Comparison of ENCODE assay signal across 16 cellular contexts in genomic region chr17:58270476-58271290, GRCh38. TPM values are rescaled to one million over a fixed set of nuclear protein-coding genes. Genes with fewer than 3 reads are reported as not detected.
DNase-seq lines count a peak whose midpoint lies in the region; ATAC-seq and TF ChIP-seq lines count a peak whose summit lies in the region.
"Had no signal": no experiment of that assay in that cellular context is flagged by ENCODE, and none has a peak within 500 bp of the region (broad histone marks: within the 10 kb centered on the region; RNA-seq: fewer than 3 reads in every experiment).

No MANE protein-coding gene starts in this region.

- peaks cover 10% of the 10 kb centered on the region for H3K27me3 Mint-ChIP-seq in Caco-2 (ENCODE audit: insufficient read depth, unreplicated experiment)

- H3K36me3 ChIP-seq in Caco-2 (ENCODE audit: control insufficient read depth, insufficient read depth, low read length), result no peaks in the 10 kb centered on the region
- H3K36me3 ChIP-seq in kidney epithelial cell (ENCODE audit: control insufficient read depth, insufficient read depth, low read length), result no peaks in the 10 kb centered on the region
- H3K36me3 ChIP-seq: thyroid gland had no signal

- in situ Hi-C loops in KBM-7 (cut with MboI; ENCODE audit: low pct_unique_long_range_greater_than_20kb, low sequenced_read_pairs), result no loop called here

- H3K27me3 ChIP-seq in Caco-2 (replicated peaks; ENCODE audit: control insufficient read depth, insufficient read depth, low read length), result no peaks in the 10 kb centered on the region
- H3K27me3 ChIP-seq in kidney epithelial cell (ENCODE audit: control insufficient read depth, insufficient read depth, low read length), result peaks cover 5% of the 10 kb centered on the region
- peaks cover 0 to 27% (median 4%) of the 10 kb centered on the region in 45 donors for H3K27me3 ChIP-seq in dorsolateral prefrontal cortex
- H3K27me3 ChIP-seq: thyroid gland had no signal

- H3K4me3 Mint-ChIP-seq in Caco-2 (ENCODE audit: unreplicated experiment), result no peak overlapping the region
- H3K4me3 Mint-ChIP-seq: activated naive CD8-positive, alpha-beta T cell treated with anti-CD3 and anti-CD28 coated beads, Interleukin-2, amount 10 ng/mL, durations not matched to agents 7 days and 5 days; naive B cell had no signal

- no peak overlapping the region for H3K27ac ChIP-seq in VCaP
- no peak overlapping the region for H3K27ac ChIP-seq in dorsolateral prefrontal cortex
- H3K27ac ChIP-seq: coronary artery, thyroid gland had no signal

- no peaks in the 10 kb centered on the region for H3K36me3 Mint-ChIP-seq in Caco-2 (ENCODE audit: insufficient read depth, unreplicated experiment)
- H3K36me3 Mint-ChIP-seq: activated naive CD8-positive, alpha-beta T cell treated with anti-CD3 and anti-CD28 coated beads, Interleukin-2, amount 10 ng/mL, durations not matched to agents 7 days and 5 days had no signal

- ATAC-seq in HG03378 (IDR thresholded peaks at IDR 0.05; ENCODE audit: unreplicated experiment), result no peak

- intact Hi-C loops in Caco-2 (cut with micrococcal nuclease; ENCODE audit: unreplicated experiment) (no loop called here), dorsolateral prefrontal cortex (cut with DNase I) (no loop called here)

- no peaks in the 10 kb centered on the region for H3K4me1 Mint-ChIP-seq in Caco-2 (ENCODE audit: low read depth, unreplicated experiment)
- H3K4me1 Mint-ChIP-seq: activated naive CD8-positive, alpha-beta T cell treated with anti-CD3 and anti-CD28 coated beads, Interleukin-2, amount 10 ng/mL, durations not matched to agents 7 days and 5 days; naive B cell had no signal

- no peaks in the 10 kb centered on the region for H3K9me3 ChIP-seq in Caco-2
- H3K9me3 ChIP-seq: thyroid gland had no signal

- no peaks in the 10 kb centered on the region for H3K4me1 ChIP-seq in Caco-2
- H3K4me1 ChIP-seq: thyroid gland had no signal

- POLR2A ChIA-PET in Caco-2 (lab: Charles Lee), result no interaction called here

- H3K4me3 ChIP-seq in Caco-2 (ENCODE audit: low read depth, low read length) (no peak overlapping the region), GM12875 (ENCODE audit: low read depth, low read length) (no peak overlapping the region), kidney epithelial cell (ENCODE audit: low read depth, low read length) (no peak overlapping the region), dorsolateral prefrontal cortex (no peak overlapping the region)
- H3K4me3 ChIP-seq: coronary artery, thyroid gland had no signal

- BruUV-seq in Caco-2 (replicated peaks; lab: Mats Ljungman, UMichigan), result no TSS peak

- CTCF ChIA-PET in Caco-2 (lab: Charles Lee), result interaction anchor here (0.6 kb wide), 1 partner anchor 66 kb away, joined by 3 read pairs; no protein-coding TSS in a partner anchor

- TF ChIP-seq CTCF in Caco-2 (IDR thresholded peaks at IDR 0.05; ENCODE audit: insufficient read depth in 1 of 2, low read depth in 1 of 2, low read length in 1 of 2, severe bottlenecking in 1 of 2, unreplicated experiment in 1 of 2), result peak; percentile 20 to 40
- peak; percentile 50; the same call in 1 of the 2 replicates for TF ChIP-seq CTCF in GM12875 (IDR thresholded peaks at IDR 0.05; ENCODE audit: borderline replicate concordance, insufficient read depth, low read depth, low read length)
- peak; percentile 15; the same call in 1 of the 2 replicates for TF ChIP-seq CTCF in VCaP (conservative IDR thresholded peaks at IDR 0.05)
- peak; percentile 10 for TF ChIP-seq CTCF in kidney epithelial cell (IDR thresholded peaks at IDR 0.05; ENCODE audit: insufficient read depth, low read length, poor library complexity, severe bottlenecking)
- TF ChIP-seq CTCF in dorsolateral prefrontal cortex (IDR thresholded peaks at IDR 0.05 in 54 of 56, conservative IDR thresholded peaks at IDR 0.05 in 2 of 56; ENCODE audit: low read depth in 1 of 56, partially characterized antibody in 56 of 56), result peak in 1 of 56 donors; percentile 18

- H3K27ac Mint-ChIP-seq in Caco-2 (ENCODE audit: unreplicated experiment), result no peak overlapping the region
- H3K27ac Mint-ChIP-seq: activated naive CD8-positive, alpha-beta T cell treated with anti-CD3 and anti-CD28 coated beads, Interleukin-2, amount 10 ng/mL, durations not matched to agents 7 days and 5 days; naive B cell had no signal

- peak in 1 of 2 experiments; percentile 53 for DNase-seq in Caco-2
- no peak for DNase-seq in kidney epithelial cell (ENCODE audit: low read depth)
- DNase-seq in KBM-7, result no peak
- no peak for DNase-seq in NCI-H446 (lab: John Stamatoyannopoulos, UW)
- DNase-seq in dorsolateral prefrontal cortex, result no peak
- DNase-seq: activated naive CD8-positive, alpha-beta T cell treated with anti-CD3 and anti-CD28 coated beads, Interleukin-2, amount 10 ng/mL, durations not matched to agents 7 days and 5 days; HCEC 1CT; naive B cell; NCI-H146; small intestine; thyroid gland had no signal

- no peaks in the 10 kb centered on the region for H3K9me3 Mint-ChIP-seq in Caco-2 (ENCODE audit: unreplicated experiment)
- H3K9me3 Mint-ChIP-seq: activated naive CD8-positive, alpha-beta T cell treated with anti-CD3 and anti-CD28 coated beads, Interleukin-2, amount 10 ng/mL, durations not matched to agents 7 days and 5 days had no signal

RNA-seq across cellular contexts. Expression of gene MPO, which starts 10.1 kb away (rescaled TPM):
- total RNA-seq in Caco-2 (2022) (0.23 TPM in 1 of 2 replicates, not detected in the other), kidney epithelial cell (0.08 and 0.48 TPM in 2 replicates), dorsolateral prefrontal cortex (1 to 10 TPM in 85 of 120 experiments, under 1 TPM in 35; 0.24 to 8.7 (median 1.6) TPM)
- total RNA-seq: activated naive CD8-positive, alpha-beta T cell treated with anti-CD3 and anti-CD28 coated beads, Interleukin-2, amount 10 ng/mL, durations not matched to agents 7 days and 5 days had no signal

RNA-seq across cellular contexts. Expression of gene LPO, which starts 32.3 kb away (rescaled TPM):
- total RNA-seq in Caco-2 (2022) (0.23 and 0.54 TPM in 2 replicates), kidney epithelial cell (0.17 and 0.48 TPM in 2 replicates), dorsolateral prefrontal cortex (1 to 10 TPM in 8 of 120 experiments, under 1 TPM in 65, not detected in 47; 0.14 to 2.1 (median 0.46) TPM)
- total RNA-seq: activated naive CD8-positive, alpha-beta T cell treated with anti-CD3 and anti-CD28 coated beads, Interleukin-2, amount 10 ng/mL, durations not matched to agents 7 days and 5 days; T-helper 1 cell treated with Interleukin-12 subunit alpha and Interleukin-12 subunit beta and Interleukin-4 antibody, amounts not matched to agents 30 ng/mL and 1 ng/mL, for 36 hours had no signal

RNA-seq across cellular contexts. Expression of gene MKS1, which starts 51.6 kb away (rescaled TPM):
- total RNA-seq in Caco-2 (2022), result 25.5 and 28.6 TPM in 2 replicates
- 16.8 and 17.5 TPM in 2 replicates for total RNA-seq in kidney epithelial cell
- total RNA-seq in dorsolateral prefrontal cortex, result 10 to 100 TPM; 16.0 to 48.1 (median 25.0) TPM

RNA-seq across cellular contexts. Expression of gene TSPOAP1, which starts 57.9 kb away (rescaled TPM):
- total RNA-seq in Caco-2 (2022), result 6.0 and 7.4 TPM in 2 replicates
- 9.4 and 13.5 TPM in 2 replicates for total RNA-seq in kidney epithelial cell
- 100 to 1,000 TPM in 109 of 120 experiments, 10 to 100 TPM in 11; 44.2 to 218 (median 128) TPM for total RNA-seq in dorsolateral prefrontal cortex
